ENCODE assay signal across 8 cellular contexts in the genomic region with DNA sequence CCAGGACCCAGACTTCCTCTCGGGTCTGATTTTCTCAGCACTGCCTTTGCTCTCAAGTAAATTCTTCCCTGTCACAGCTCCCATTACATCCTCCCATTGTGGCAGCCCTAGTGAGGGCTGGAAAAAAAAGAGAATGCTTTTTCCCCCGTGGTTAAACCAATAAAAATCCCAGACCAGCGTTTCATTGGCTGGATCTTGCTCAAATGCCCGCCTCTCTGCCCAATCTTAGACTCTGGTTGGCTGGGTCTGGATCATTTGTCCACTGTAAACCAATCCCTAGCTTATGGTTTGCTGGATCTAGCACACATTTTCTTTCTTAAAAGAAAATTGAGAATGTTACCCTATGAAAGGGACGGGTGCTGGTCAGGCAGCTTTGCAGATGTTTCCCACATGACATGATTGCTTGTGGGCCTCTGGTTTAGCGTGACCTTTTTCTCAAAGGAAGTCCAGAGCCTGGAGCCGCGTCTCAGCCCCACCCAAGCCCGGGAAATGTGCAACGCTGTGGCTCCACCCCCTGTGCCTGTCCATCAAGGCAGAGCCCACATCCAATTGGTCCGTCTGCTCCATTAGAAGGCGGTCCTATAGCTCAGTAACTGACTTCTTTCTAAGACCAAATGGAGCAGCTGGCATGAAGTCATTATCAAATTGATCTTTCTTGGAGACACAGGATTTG. TPM values are rescaled to one million over a fixed set of nuclear protein-coding genes. Genes with fewer than 3 reads are reported as not detected.
DNase-seq lines count a peak whose midpoint lies in the region; ATAC-seq, FAIRE-seq and TF ChIP-seq lines count a peak whose summit lies in the region.

No MANE protein-coding gene starts in this region.

- TF ChIP-seq CTCF in CD14-positive monocyte (IDR thresholded peaks at IDR 0.05) = no peak
- no peak for TF ChIP-seq CTCF in HFF-Myc (IDR thresholded peaks at IDR 0.05; ENCODE audit: low read depth, low read length, missing control alignments)
- TF ChIP-seq CTCF in keratinocyte (optimal IDR thresholded peaks at IDR 0.05 in 1 of 3, IDR thresholded peaks at IDR 0.05 in 1 of 3, conservative IDR thresholded peaks at IDR 0.05 in 1 of 3; ENCODE audit: extremely low read depth in 1 of 3, insufficient read depth in 2 of 3, low read length in 3 of 3) = no peak

- H3K4me2 ChIP-seq in keratinocyte (ENCODE audit: control insufficient read depth, extremely low read depth, insufficient read depth, low read depth, low read length) = peak overlapping the region; percentile 7

- H3K79me2 ChIP-seq in keratinocyte (ENCODE audit: control insufficient read depth, insufficient read depth, low read length) = no peaks in the 10 kb centered on the region

- H3K9me3 ChIP-seq in NT2/D1 (ENCODE audit: insufficient read depth, low read length) (no peaks in the 10 kb centered on the region), keratinocyte (ENCODE audit: control insufficient read depth, low read depth, low read length) (no peaks in the 10 kb centered on the region), aorta (ENCODE audit: control insufficient read depth, low read length) (no peaks in the 10 kb centered on the region)

- H3K27me3 ChIP-seq in NT2/D1 (ENCODE audit: insufficient read depth, insufficient read length) = peaks cover 15% of the 10 kb centered on the region
- peaks cover 25% of the 10 kb centered on the region for H3K27me3 ChIP-seq in keratinocyte (ENCODE audit: control insufficient read depth, extremely low read depth, insufficient read depth, low read length)
- H3K27me3 ChIP-seq in aorta (ENCODE audit: control insufficient read depth in 1 of 2, insufficient read depth in 2 of 2, low read length in 1 of 2) = no peaks in the 10 kb centered on the region

- FAIRE-seq in keratinocyte (lab: Jason Lieb, UNC) = no peak

- H3K36me3 ChIP-seq in NT2/D1 (ENCODE audit: insufficient read depth, insufficient read length, low read length) = no peaks in the 10 kb centered on the region
- no peaks in the 10 kb centered on the region for H3K36me3 ChIP-seq in keratinocyte (ENCODE audit: control insufficient read depth in 2 of 2, extremely low read depth in 1 of 2, insufficient read depth in 2 of 2, low read length in 2 of 2)
- no peaks in the 10 kb centered on the region for H3K36me3 ChIP-seq in aorta (ENCODE audit: control insufficient read depth in 1 of 2, insufficient read depth in 2 of 2, low read length in 1 of 2)

- H3K27ac Mint-ChIP-seq in CD14-positive monocyte = peak overlapping the region; percentile 70 to 98 (median 93)

- no peak overlapping the region for H3K27ac ChIP-seq in keratinocyte (ENCODE audit: control insufficient read depth, insufficient read depth, low read length)
- no peak overlapping the region for H3K27ac ChIP-seq in aorta (ENCODE audit: low read depth in 1 of 2, low read length in 2 of 2)

- peaks cover 3 to 10% of the 10 kb centered on the region in 2 donors for H3K36me3 Mint-ChIP-seq in CD14-positive monocyte

- H3K9ac ChIP-seq in NT2/D1 (ENCODE audit: insufficient read length, low read depth) (no peak overlapping the region), keratinocyte (ENCODE audit: control insufficient read depth, extremely low read depth, insufficient read depth, low read length) (no peak overlapping the region)

- H3K4me3 ChIP-seq in HFF-Myc (replicated peaks; ENCODE audit: low read depth, low read length) (no peak overlapping the region), NT2/D1 (ENCODE audit: insufficient read length, low read depth) (no peak overlapping the region), keratinocyte (ENCODE audit: control insufficient read depth in 2 of 3, extremely low read depth in 1 of 3, insufficient read depth in 2 of 3, low read depth in 1 of 3, low read length in 3 of 3) (no peak overlapping the region), aorta (ENCODE audit: low read length in 2 of 2) (no peak overlapping the region)

- H3K4me1 ChIP-seq in NT2/D1 (ENCODE audit: insufficient read depth, insufficient read length) (peaks cover 11% of the 10 kb centered on the region), keratinocyte (ENCODE audit: control insufficient read depth, extremely low read depth, insufficient read depth, low read length) (no peaks in the 10 kb centered on the region), aorta (ENCODE audit: control insufficient read depth in 1 of 2, insufficient read depth in 2 of 2, low read length in 2 of 2) (no peaks in the 10 kb centered on the region)

- H3K9me3 Mint-ChIP-seq in CD14-positive monocyte = peaks cover 11 to 17% (median 13%) of the 10 kb centered on the region in 7 donors

- DNase-seq in CD14-positive monocyte (ENCODE audit: low spot score) (peak; percentile 91), HFF-Myc (ENCODE audit: extremely low read depth, low read depth) (peak; percentile 42), NT2/D1 (ENCODE audit: low read depth, low spot score) (peak; percentile 32), astrocyte of the hippocampus (ENCODE audit: low read depth, low spot score) (peak; percentile 26), keratinocyte (ENCODE audit: low read depth, low spot score) (no peak), aorta (peak; percentile 84 to 85), NCI-H1930 (lab: John Stamatoyannopoulos, UW) (no peak)

- intact Hi-C loops in CD14-positive monocyte (cut with micrococcal nuclease) = no loop called here
- intact Hi-C loops in aorta (cut with DNase I) = no loop called here

- peaks cover 0 to 4% (median 0%) of the 10 kb centered on the region in 3 donors for H3K27me3 Mint-ChIP-seq in CD14-positive monocyte (ENCODE audit: low read depth in 3 of 3)

- H2AFZ ChIP-seq in keratinocyte (ENCODE audit: control insufficient read depth, low read length) = no peak overlapping the region

- peak overlapping the region; percentile 26 to 34 for H3K4me3 Mint-ChIP-seq in CD14-positive monocyte

- peaks cover 78% of the 10 kb centered on the region for H3K4me1 Mint-ChIP-seq in CD14-positive monocyte

- 28 to 37% methylated on average over 12 of the region's 12 CpGs for WGBS in aorta, 2 donors

- no peaks in the 10 kb centered on the region for H3K9me1 ChIP-seq in keratinocyte (ENCODE audit: control insufficient read depth, extremely low read depth, insufficient read depth, low read length)

- no peaks in the 10 kb centered on the region for H4K20me1 ChIP-seq in keratinocyte (ENCODE audit: control insufficient read depth, extremely low read depth, insufficient read depth, low read length)

- dilution Hi-C loops in keratinocyte (cut with MboI; ENCODE audit: extremely low pct_ligation_motif_present, low sequenced_read_pairs) = no loop called here

- ATAC-seq in aorta (ENCODE audit: low FRiP score) = no peak
- no peak for ATAC-seq in HG02763 (IDR thresholded peaks at IDR 0.05; ENCODE audit: unreplicated experiment)

RNA-seq across cellular contexts. Expression of a gene that starts 2.8 kb away (rescaled TPM):
- polyA plus RNA-seq in CD14-positive monocyte = 100 to 1,000 TPM in 1 of 2 donors, 10 to 100 TPM in 1; 79.4 to 104 TPM
- 0.09 TPM in 1 of 3 replicates, not detected in the others for polyA plus RNA-seq in keratinocyte
- polyA plus RNA-seq in keratinocyte (2011; ENCODE audit: low read depth) = not detected
- polyA plus RNA-seq in keratinocyte (2011; cell fraction: cytosol; rRNA removed) = not detected in 2 replicates
- polyA plus RNA-seq in keratinocyte (2011; cell fraction: nucleus; rRNA removed) = not detected in 2 replicates
- not detected in 2 replicates for polyA plus RNA-seq in keratinocyte (2012; ENCODE audit: low replicate concordance)
- not detected in 3 replicates for polyA minus RNA-seq in keratinocyte
- not detected for polyA minus RNA-seq in keratinocyte (2011; cell fraction: cytosol; rRNA and poly(A)+ RNA removed)
- not detected in 2 replicates for polyA minus RNA-seq in keratinocyte (2011; cell fraction: nucleus; rRNA and poly(A)+ RNA removed)
- total RNA-seq in aorta = 1 to 10 TPM in 1 of 2 donors, under 1 TPM in 1; 0.63 to 4.3 TPM
- polyA plus RNA-seq in aorta = 1 to 10 TPM in 1 of 2 donors, under 1 TPM in 1; 0.10 to 8.3 TPM

RNA-seq across cellular contexts. Expression of a gene that starts 5.3 kb away (rescaled TPM):
- polyA plus RNA-seq in CD14-positive monocyte (100 to 1,000 TPM in 1 of 2 donors, 10 to 100 TPM in 1; 60.0 to 119 TPM), keratinocyte (not detected in 3 replicates), aorta (1 to 10 TPM in 1 of 2 donors, not detected in 1; 2.6 TPM)
- polyA plus RNA-seq in keratinocyte (2011; ENCODE audit: low read depth) = not detected
- not detected in 2 replicates for polyA plus RNA-seq in keratinocyte (2011; cell fraction: cytosol; rRNA removed)
- not detected in 2 replicates for polyA plus RNA-seq in keratinocyte (2011; cell fraction: nucleus; rRNA removed)
- not detected in 2 replicates for polyA plus RNA-seq in keratinocyte (2012; ENCODE audit: low replicate concordance)
- polyA minus RNA-seq in keratinocyte = not detected in 3 replicates
- not detected for polyA minus RNA-seq in keratinocyte (2011; cell fraction: cytosol; rRNA and poly(A)+ RNA removed)
- not detected in 2 replicates for polyA minus RNA-seq in keratinocyte (2011; cell fraction: nucleus; rRNA and poly(A)+ RNA removed)
- total RNA-seq in aorta = not detected

RNA-seq across cellular contexts. Expression of a gene that starts 6.5 kb away (rescaled TPM):
- polyA plus RNA-seq in CD14-positive monocyte (100 to 1,000 TPM; 414 to 449 TPM), keratinocyte (27.7 to 141 TPM (median 54.8 TPM) in 3 replicates), aorta (10 to 100 TPM; 26.8 to 79.6 TPM)
- polyA plus RNA-seq in keratinocyte (2011; ENCODE audit: low read depth) = 19.3 TPM
- 25.4 and 68.4 TPM in 2 replicates for polyA plus RNA-seq in keratinocyte (2011; cell fraction: cytosol; rRNA removed)
- 11.8 and 20.1 TPM in 2 replicates for polyA plus RNA-seq in keratinocyte (2011; cell fraction: nucleus; rRNA removed)
- polyA plus RNA-seq in keratinocyte (2012; ENCODE audit: low replicate concordance) = 93.8 and 138 TPM in 2 replicates
- 23.8 to 49.0 TPM (median 38.6 TPM) in 3 replicates for polyA minus RNA-seq in keratinocyte
- polyA minus RNA-seq in keratinocyte (2011; cell fraction: cytosol; rRNA and poly(A)+ RNA removed) = 218 TPM
- 13.5 and 15.1 TPM in 2 replicates for polyA minus RNA-seq in keratinocyte (2011; cell fraction: nucleus; rRNA and poly(A)+ RNA removed)
- 10 to 100 TPM; 54.0 to 60.1 TPM for total RNA-seq in aorta

RNA-seq across cellular contexts. Expression of a gene that starts 27.8 kb away (rescaled TPM):
- polyA plus RNA-seq in CD14-positive monocyte (1 to 10 TPM; 1.1 to 2.1 TPM), keratinocyte (0.14 TPM in 1 of 3 replicates, not detected in the others), aorta (not detected)
- not detected for polyA plus RNA-seq in keratinocyte (2011; ENCODE audit: low read depth)
- not detected in 2 replicates for polyA plus RNA-seq in keratinocyte (2011; cell fraction: cytosol; rRNA removed)
- not detected in 2 replicates for polyA plus RNA-seq in keratinocyte (2011; cell fraction: nucleus; rRNA removed)
- not detected in 2 replicates for polyA plus RNA-seq in keratinocyte (2012; ENCODE audit: low replicate concordance)
- polyA minus RNA-seq in keratinocyte = 0.23 TPM in 1 of 3 replicates, not detected in the others
- not detected for polyA minus RNA-seq in keratinocyte (2011; cell fraction: cytosol; rRNA and poly(A)+ RNA removed)
- polyA minus RNA-seq in keratinocyte (2011; cell fraction: nucleus; rRNA and poly(A)+ RNA removed) = not detected in 2 replicates
- total RNA-seq in aorta = 1 to 10 TPM in 1 of 2 donors, under 1 TPM in 1; 0.36 to 2.9 TPM

RNA-seq across cellular contexts. Expression of a gene that starts 37.2 kb away (rescaled TPM):
- polyA plus RNA-seq in CD14-positive monocyte = 100 to 1,000 TPM; 249 to 327 TPM
- polyA plus RNA-seq in keratinocyte = 58.8 to 88.7 TPM (median 63.6 TPM) in 3 replicates
- polyA plus RNA-seq in keratinocyte (2011; ENCODE audit: low read depth) = 59.3 TPM
- polyA plus RNA-seq in keratinocyte (2011; cell fraction: cytosol; rRNA removed) = 40.2 and 71.0 TPM in 2 replicates
- 178 and 190 TPM in 2 replicates for polyA plus RNA-seq in keratinocyte (2011; cell fraction: nucleus; rRNA removed)
- 65.6 and 67.8 TPM in 2 replicates for polyA plus RNA-seq in keratinocyte (2012; ENCODE audit: low replicate concordance)
- polyA minus RNA-seq in keratinocyte = 129 to 198 TPM (median 186 TPM) in 3 replicates
- polyA minus RNA-seq in keratinocyte (2011; cell fraction: cytosol; rRNA and poly(A)+ RNA removed) = 106 TPM
- 60.0 and 65.0 TPM in 2 replicates for polyA minus RNA-seq in keratinocyte (2011; cell fraction: nucleus; rRNA and poly(A)+ RNA removed)
- total RNA-seq in aorta = 10 to 100 TPM; 30.3 to 35.4 TPM
- polyA plus RNA-seq in aorta = 10 to 100 TPM; 11.4 to 27.4 TPM

Comparison
In these comparisons a context has a peak if more than half of its experiments do, and no peak if none do; other contexts are left out.
1. DNase-seq: peak in CD14-positive monocyte (single experiment), HFF-Myc (single experiment), NT2/D1 (single experiment), astrocyte of the hippocampus (single experiment) and aorta (2 of 2); none in keratinocyte (single experiment) and NCI-H1930 (0 of 2).
2. RNA of a gene that starts 2.8 kb away (polyA plus RNA-seq): 79.4 to 104 TPM in CD14-positive monocyte; 0.10 to 8.3 TPM in aorta and 0.09 TPM in keratinocyte; every median in the first group is over 4 times any median in the second.
3. RNA of a gene that starts 5.3 kb away (polyA plus RNA-seq): 60.0 to 119 TPM in CD14-positive monocyte; 2.6 TPM in aorta and not detected in keratinocyte; every median in the first group is over 10 times any median in the second.